ENCODE assay signal across 8 cellular contexts in the genomic region with DNA sequence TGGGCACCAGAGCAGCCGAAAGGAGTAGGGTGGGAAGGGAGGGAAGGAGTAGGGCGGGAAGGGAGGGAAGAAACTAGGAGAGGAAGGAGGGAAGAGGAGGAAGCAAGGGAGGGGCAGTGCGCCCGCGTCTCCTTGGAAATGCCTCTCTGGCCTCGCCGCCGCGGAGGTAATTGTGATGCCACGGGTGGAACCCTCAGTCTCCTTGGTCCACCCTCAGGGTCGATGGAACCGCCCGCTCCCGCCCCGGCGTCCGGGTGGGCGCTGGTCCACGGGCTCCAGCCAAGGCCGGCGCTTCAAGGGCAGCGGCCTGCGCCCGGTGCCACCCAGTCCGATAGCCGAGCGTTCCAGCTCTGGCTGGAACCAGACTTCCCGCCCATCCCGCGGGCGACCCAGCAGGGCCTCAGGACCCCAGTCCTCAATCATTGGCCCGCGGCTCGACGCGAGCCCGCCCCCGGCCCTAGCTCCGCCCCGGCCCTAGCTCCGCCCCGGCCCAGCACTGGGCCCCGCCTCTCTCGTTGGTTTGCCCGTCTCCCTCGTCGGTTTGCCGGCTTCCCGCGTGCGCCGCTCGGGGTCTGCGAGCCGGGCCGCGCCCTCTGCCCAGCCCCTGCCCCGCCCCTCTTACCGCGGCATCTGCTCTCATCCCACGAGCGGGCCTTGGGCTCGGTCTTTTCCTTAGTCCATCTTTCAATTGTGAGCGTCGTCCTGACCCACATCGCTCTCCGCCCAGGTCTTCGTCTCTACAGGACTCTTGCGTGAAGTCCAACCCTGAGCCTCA. TPM values are rescaled to one million over a fixed set of nuclear protein-coding genes. Genes with fewer than 3 reads are reported as not detected.
A peak's percentile ranks its signal among the peaks of the same experiment; 100 is the strongest.
DNase-seq lines count a peak whose midpoint lies in the region; ATAC-seq and TF ChIP-seq lines count a peak whose summit lies in the region.

No MANE protein-coding gene starts in this region.

- CTCF ChIA-PET in WTC11 (lab: Charles Lee): interaction anchor here (0.7 to 5.4 kb wide), 16 partner anchors 9 to 476 kb away, joined by 3 to 69 read pairs (median 4); partner anchors contain the start of genes BLTP2, NEK8, PHF12 and RPL23A

- ATAC-seq in HG03095 (IDR thresholded peaks at IDR 0.05; ENCODE audit: unreplicated experiment): peak; percentile 73
- ATAC-seq in WTC11: peak; percentile 88

- peak overlapping the region; percentile 98 for H3K4me3 Mint-ChIP-seq in WTC11

- no peak for TF ChIP-seq CTCF in WTC11 (IDR thresholded peaks at IDR 0.05)
- no peak for TF ChIP-seq CTCF in cardiac fibroblast (IDR thresholded peaks at IDR 0.05; ENCODE audit: low read depth, low read length)

- H3K36me3 Mint-ChIP-seq in WTC11: peaks cover 23% of the 10 kb centered on the region

- H3K4me3 ChIP-seq in cardiac fibroblast (replicated peaks in 1 of 2; ENCODE audit: low read depth in 2 of 2, low read length in 2 of 2): peak overlapping the region; percentile 44 to 60

- no peaks in the 10 kb centered on the region for H3K27me3 Mint-ChIP-seq in WTC11 (ENCODE audit: low read depth)

- H3K27ac Mint-ChIP-seq in WTC11: peak overlapping the region; percentile 100

- DNase-seq in A172 (ENCODE audit: low spot score): peak; percentile 89
- peak; percentile 66 for DNase-seq in NCI-H2196 treated with DMSO at 0.1 percent for 48 hours (lab: John Stamatoyannopoulos, UW; ENCODE audit: unreplicated experiment)
- DNase-seq in WTC11 (ENCODE audit: low spot score): peak; percentile 98
- DNase-seq in cardiac fibroblast (ENCODE audit: low read depth in 2 of 2): peak; percentile 87 to 92
- peak; percentile 74 for DNase-seq in inferior parietal cortex (ENCODE audit: extremely low spot score)
- peak; percentile 81 for DNase-seq in smooth muscle cell of the brain vasculature (ENCODE audit: low read depth, low spot score)

- H3K9me3 Mint-ChIP-seq in WTC11: no peaks in the 10 kb centered on the region

- H3K4me1 Mint-ChIP-seq in WTC11: peaks cover 31% of the 10 kb centered on the region

- POLR2A ChIA-PET in WTC11 (lab: Charles Lee): interaction anchor here (0.6 to 3.5 kb wide), 22 partner anchors 9 to 1738 kb away, joined by 3 to 72 read pairs (median 5); partner anchors contain the start of genes BLTP2, NEK8, PHF12 and PIGS

- peak; percentile 70 for TF ChIP-seq POLR2A in GM18526 (IDR thresholded peaks at IDR 0.05; ENCODE audit: extremely low read depth, insufficient read length)

TF ChIP-seq in WTC11, 78 proteins besides CTCF, POLR2A, EP300 and RAD21 (continues in another document):
- TF ChIP-seq, protein P1, sequence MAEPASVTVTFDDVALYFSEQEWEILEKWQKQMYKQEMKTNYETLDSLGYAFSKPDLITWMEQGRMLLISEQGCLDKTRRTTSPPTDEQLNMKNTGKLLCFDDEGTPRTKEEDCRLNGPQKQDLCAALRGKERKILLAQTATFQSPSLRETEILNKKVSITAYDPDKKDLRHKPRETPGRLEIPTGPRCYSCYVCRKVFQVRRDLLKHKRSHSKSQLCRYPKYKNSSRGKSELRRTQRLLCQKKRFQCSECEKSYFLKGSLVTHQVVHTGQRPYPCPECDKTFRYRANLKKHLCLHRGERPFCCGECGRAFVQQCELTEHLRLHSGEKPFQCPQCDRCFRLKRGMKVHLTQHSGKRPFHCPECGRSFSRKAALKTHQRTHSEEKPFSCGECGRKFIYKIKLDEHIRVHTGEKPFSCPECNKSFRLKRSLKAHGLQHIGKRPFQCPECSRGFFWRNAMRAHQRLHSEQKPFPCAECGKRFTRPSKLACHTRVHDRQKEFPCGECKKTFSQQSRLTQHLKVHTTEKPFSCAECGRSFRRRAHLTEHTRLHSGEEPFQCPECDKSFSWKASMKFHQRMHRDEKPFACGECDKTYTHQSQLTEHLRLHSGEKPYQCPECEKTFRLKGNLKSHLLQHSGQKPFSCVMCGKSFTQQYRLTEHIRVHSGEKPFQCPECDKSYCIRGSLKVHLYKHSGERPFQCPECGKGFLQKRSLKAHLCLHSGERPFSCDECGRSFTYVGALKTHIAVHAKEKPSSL (CRISPR knock-in tag; conservative IDR thresholded peaks at IDR 0.05): no peak
- no peak for TF ChIP-seq RELA (CRISPR knock-in tag; IDR thresholded peaks at IDR 0.05; ENCODE audit: borderline replicate concordance)
- TF ChIP-seq ELF4 (CRISPR knock-in tag; IDR thresholded peaks at IDR 0.05; ENCODE audit: low read depth): no peak
- no peak for TF ChIP-seq TEAD4 (CRISPR knock-in tag; IDR thresholded peaks at IDR 0.05)
- TF ChIP-seq JAZF1 (CRISPR knock-in tag; IDR thresholded peaks at IDR 0.05): no peak
- no peak for TF ChIP-seq NR2C2 (CRISPR knock-in tag; IDR thresholded peaks at IDR 0.05)
- TF ChIP-seq ZNF232 (CRISPR knock-in tag; IDR thresholded peaks at IDR 0.05): 0 out of 2 replicates have a peak, but pooled peaks have one; percentile 66
- no peak for TF ChIP-seq SOX15 (CRISPR knock-in tag; IDR thresholded peaks at IDR 0.05)
- TF ChIP-seq ZNF121 (CRISPR knock-in tag; IDR thresholded peaks at IDR 0.05): no peak
- TF ChIP-seq ZNF423 (CRISPR knock-in tag; IDR thresholded peaks at IDR 0.05): no peak
- no peak for TF ChIP-seq TCF7 (CRISPR knock-in tag; IDR thresholded peaks at IDR 0.05; ENCODE audit: low read depth)
- no peak for TF ChIP-seq ZNF671 (CRISPR knock-in tag; IDR thresholded peaks at IDR 0.05)
- TF ChIP-seq ESRRA (CRISPR knock-in tag; IDR thresholded peaks at IDR 0.05; ENCODE audit: borderline replicate concordance): no peak
- no peak for TF ChIP-seq HMGA2 (CRISPR knock-in tag; IDR thresholded peaks at IDR 0.05)
- TF ChIP-seq, protein P2, sequence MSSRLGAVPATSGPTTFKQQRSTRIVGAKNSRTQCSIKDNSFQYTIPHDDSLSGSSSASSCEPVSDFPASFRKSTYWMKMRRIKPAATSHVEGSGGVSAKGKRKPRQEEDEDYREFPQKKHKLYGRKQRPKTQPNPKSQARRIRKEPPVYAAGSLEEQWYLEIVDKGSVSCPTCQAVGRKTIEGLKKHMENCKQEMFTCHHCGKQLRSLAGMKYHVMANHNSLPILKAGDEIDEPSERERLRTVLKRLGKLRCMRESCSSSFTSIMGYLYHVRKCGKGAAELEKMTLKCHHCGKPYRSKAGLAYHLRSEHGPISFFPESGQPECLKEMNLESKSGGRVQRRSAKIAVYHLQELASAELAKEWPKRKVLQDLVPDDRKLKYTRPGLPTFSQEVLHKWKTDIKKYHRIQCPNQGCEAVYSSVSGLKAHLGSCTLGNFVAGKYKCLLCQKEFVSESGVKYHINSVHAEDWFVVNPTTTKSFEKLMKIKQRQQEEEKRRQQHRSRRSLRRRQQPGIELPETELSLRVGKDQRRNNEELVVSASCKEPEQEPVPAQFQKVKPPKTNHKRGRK (CRISPR knock-in tag; IDR thresholded peaks at IDR 0.05; ENCODE audit: borderline replicate concordance): no peak
- TF ChIP-seq TEAD1 (CRISPR knock-in tag; IDR thresholded peaks at IDR 0.05): peak; percentile 64; the same call in 1 of the 2 replicates
- no peak for TF ChIP-seq CREM (CRISPR knock-in tag; IDR thresholded peaks at IDR 0.05)
- no peak; the same call in 1 of the 2 replicates for TF ChIP-seq SMAD4 (CRISPR knock-in tag; IDR thresholded peaks at IDR 0.05)
- no peak for TF ChIP-seq NR1H2 (CRISPR knock-in tag; IDR thresholded peaks at IDR 0.05)
- TF ChIP-seq NFATC4 (CRISPR knock-in tag; IDR thresholded peaks at IDR 0.05): no peak
- TF ChIP-seq, protein P3, sequence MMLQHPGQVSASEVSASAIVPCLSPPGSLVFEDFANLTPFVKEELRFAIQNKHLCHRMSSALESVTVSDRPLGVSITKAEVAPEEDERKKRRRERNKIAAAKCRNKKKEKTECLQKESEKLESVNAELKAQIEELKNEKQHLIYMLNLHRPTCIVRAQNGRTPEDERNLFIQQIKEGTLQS (CRISPR knock-in tag; conservative IDR thresholded peaks at IDR 0.05): no peak
- no peak for TF ChIP-seq NFE2L1 (CRISPR knock-in tag; IDR thresholded peaks at IDR 0.05)
- no peak for TF ChIP-seq ATF2 (CRISPR knock-in tag; IDR thresholded peaks at IDR 0.05; ENCODE audit: borderline replicate concordance, low read depth)
- TF ChIP-seq ZNF396 (CRISPR knock-in tag; IDR thresholded peaks at IDR 0.05; ENCODE audit: borderline replicate concordance): no peak
- no peak; the same call in 1 of the 2 replicates for TF ChIP-seq JUN (CRISPR knock-in tag; IDR thresholded peaks at IDR 0.05)
- TF ChIP-seq CBFB (CRISPR knock-in tag; IDR thresholded peaks at IDR 0.05; ENCODE audit: low read depth): no peak
- TF ChIP-seq ZNF317 (CRISPR knock-in tag; IDR thresholded peaks at IDR 0.05; ENCODE audit: borderline replicate concordance, low read depth): no peak
- TF ChIP-seq FOXK1 (CRISPR knock-in tag; IDR thresholded peaks at IDR 0.05): peak; percentile 38; the same call in 1 of the 2 replicates

RNA-seq across cellular contexts. Expression of gene PROCA1, which starts 0.6 kb away (rescaled TPM):
- total RNA-seq in A172 (2014; rRNA removed; shearing (Covaris generic)): 1.2 and 2.0 TPM in 2 replicates
- 28.4 to 33.9 TPM (median 31.7 TPM) in 3 replicates for total RNA-seq in WTC11 (2021)

RNA-seq across cellular contexts. Expression of gene RAB34, which starts 6.5 kb away (rescaled TPM):
- 246 and 286 TPM in 2 replicates for total RNA-seq in A172 (2014; rRNA removed; shearing (Covaris generic))
- 153 to 181 TPM (median 162 TPM) in 3 replicates for total RNA-seq in WTC11 (2021)

RNA-seq across cellular contexts. Expression of gene RPL23A, which starts 8.7 kb away (rescaled TPM):
- 697 and 1,197 TPM in 2 replicates for total RNA-seq in A172 (2014; rRNA removed; shearing (Covaris generic))
- 1,832 to 2,055 TPM (median 2,048 TPM) in 3 replicates for total RNA-seq in WTC11 (2021)

RNA-seq across cellular contexts. Expression of gene TLCD1, which starts 14.9 kb away (rescaled TPM):
- 3.3 and 3.9 TPM in 2 replicates for total RNA-seq in A172 (2014; rRNA removed; shearing (Covaris generic))
- 36.0 to 41.2 TPM (median 36.5 TPM) in 3 replicates for total RNA-seq in WTC11 (2021)

RNA-seq across cellular contexts. Expression of gene NEK8, which starts 17.5 kb away (rescaled TPM):
- total RNA-seq in A172 (2014; rRNA removed; shearing (Covaris generic)): 1.5 and 2.5 TPM in 2 replicates
- total RNA-seq in WTC11 (2021): 17.9 to 25.0 TPM (median 18.6 TPM) in 3 replicates

Comparison
In these comparisons a context has a peak if more than half of its experiments do, and no peak if none do; other contexts are left out.
1. Peak in every context shown above with its lines: DNase-seq, ATAC-seq and H3K4me3 ChIP-seq.